In genomic region chr1:212633144-212633543, GRCh38 we compare ENCODE assay signal across 19 cellular contexts.
"Had no signal": no experiment of that assay in that cellular context is flagged by ENCODE, and none has a peak within 500 bp of the region (broad histone marks: within the 10 kb centered on the region; RNA-seq: fewer than 3 reads in every experiment).

No MANE protein-coding gene starts in this region.

- H3K4me3 ChIP-seq: ascending aorta, colonic mucosa, spleen, thoracic aorta, upper lobe of left lung had no signal

- H3K9me3 Mint-ChIP-seq: central memory CD8-positive, alpha-beta T cell; stimulated activated memory B cell treated with anti-CD40 and anti-IgM and Interleukin-4, amounts not matched to agents 10 μg/mL and 1 μg/mL and 100 μg/mL, for 72 hours had no signal

- ATAC-seq: activated CD8-positive, alpha-beta T cell treated with anti-CD3 and anti-CD28 coated beads, Interleukin-2, amount 10 ng/mL, durations not matched to agents 7 days and 5 days; activated T-cell treated with anti-CD3 and anti-CD28 coated beads, Interleukin-2, amount 50 U/mL, for 72 hours; left ventricle myocardium superior; stimulated activated memory B cell treated with anti-CD40 and anti-IgM and Interleukin-4, amounts not matched to agents 10 μg/mL and 1 μg/mL and 100 μg/mL, for 72 hours had no signal

- H3K27ac Mint-ChIP-seq: activated CD4-positive, alpha-beta T cell treated with anti-CD3 and anti-CD28 coated beads, Interleukin-2, amount 10 ng/mL, durations not matched to agents 7 days and 5 days; activated CD8-positive, alpha-beta T cell treated with anti-CD3 and anti-CD28 coated beads, Interleukin-2, amount 10 ng/mL, durations not matched to agents 7 days and 5 days; activated T-cell treated with anti-CD3 and anti-CD28 coated beads, Interleukin-2, amount 50 U/mL, for 72 hours; stimulated activated memory B cell treated with anti-CD40 and anti-IgM and Interleukin-4, amounts not matched to agents 10 μg/mL and 1 μg/mL and 100 μg/mL, for 72 hours had no signal

- DNase-seq: activated CD4-positive, alpha-beta T cell treated with anti-CD3 and anti-CD28 coated beads, Interleukin-2, amount 10 ng/mL, durations not matched to agents 7 days and 5 days; activated CD8-positive, alpha-beta memory T cell treated with anti-CD3 and anti-CD28 coated beads, Interleukin-2, amount 50 U/mL, for 4 hours; activated CD8-positive, alpha-beta T cell treated with anti-CD3 and anti-CD28 coated beads, Interleukin-2, amount 10 ng/mL, durations not matched to agents 7 days and 5 days; activated effector memory CD4-positive, alpha-beta T cell treated with anti-CD3 and anti-CD28 coated beads, Interleukin-2, amount 50 U/mL, for 16 hours; activated naive CD4-positive, alpha-beta T cell treated with anti-CD3 and anti-CD28 coated beads, Interleukin-2, amount 50 U/mL, for 16 hours; activated T-cell treated with anti-CD3 and anti-CD28 coated beads, Interleukin-2, amount 50 U/mL, for 72 hours; colonic mucosa; head of caudate nucleus; left ventricle myocardium superior; naive B cell; retina; spleen; stimulated activated CD4-positive, alpha-beta T cell treated with anti-CD3 and anti-CD28 coated beads, Interleukin-4, amount 100 ng/mL, for 4 hours; upper lobe of left lung had no signal

- H3K36me3 Mint-ChIP-seq: stimulated activated memory B cell treated with anti-CD40 and anti-IgM and Interleukin-4, amounts not matched to agents 10 μg/mL and 1 μg/mL and 100 μg/mL, for 72 hours had no signal

- H3K4me1 Mint-ChIP-seq: central memory CD8-positive, alpha-beta T cell; neural crest cell had no signal

- H3K4me3 Mint-ChIP-seq: activated CD4-positive, alpha-beta T cell treated with anti-CD3 and anti-CD28 coated beads, Interleukin-2, amount 10 ng/mL, durations not matched to agents 7 days and 5 days; activated CD8-positive, alpha-beta T cell treated with anti-CD3 and anti-CD28 coated beads, Interleukin-2, amount 10 ng/mL, durations not matched to agents 7 days and 5 days; activated T-cell treated with anti-CD3 and anti-CD28 coated beads, Interleukin-2, amount 50 U/mL, for 72 hours; central memory CD8-positive, alpha-beta T cell; naive B cell; neural crest cell; stimulated activated memory B cell treated with anti-CD40 and anti-IgM and Interleukin-4, amounts not matched to agents 10 μg/mL and 1 μg/mL and 100 μg/mL, for 72 hours had no signal

- H3K36me3 ChIP-seq: ascending aorta, colonic mucosa, spleen, thoracic aorta, upper lobe of left lung had no signal

- H3K27ac ChIP-seq: ascending aorta, colonic mucosa, spleen, thoracic aorta, upper lobe of left lung had no signal

- H3K4me1 ChIP-seq: colonic mucosa had no signal

- H3K9me3 ChIP-seq: ascending aorta, colonic mucosa, spleen, thoracic aorta, upper lobe of left lung had no signal

- H3K27me3 ChIP-seq: ascending aorta, colonic mucosa, spleen, upper lobe of left lung had no signal

- H3K27me3 Mint-ChIP-seq: activated CD4-positive, alpha-beta T cell treated with anti-CD3 and anti-CD28 coated beads, Interleukin-2, amount 10 ng/mL, durations not matched to agents 7 days and 5 days; central memory CD8-positive, alpha-beta T cell had no signal
